In genomic region chr20:44936510-44936909, GRCh38 we compare ENCODE assay signal across 26 cellular contexts. TPM values are rescaled to one million over a fixed set of nuclear protein-coding genes. Genes with fewer than 3 reads are reported as not detected.
DNase-seq lines count a peak whose midpoint lies in the region; ATAC-seq, FAIRE-seq and TF ChIP-seq lines count a peak whose summit lies in the region.
"Had no signal": no experiment of that assay in that cellular context is flagged by ENCODE, and none has a peak within 500 bp of the region (broad histone marks: within the 10 kb centered on the region; RNA-seq: fewer than 3 reads in every experiment).

No MANE protein-coding gene starts in this region.

- no peaks in the 10 kb centered on the region for H3K9me3 Mint-ChIP-seq in activated naive CD4-positive, alpha-beta T cell treated with anti-CD3 and anti-CD28 coated beads, Interleukin-2, amount 50 U/mL, for 72 hours
- H3K9me3 Mint-ChIP-seq in activated naive CD4-positive, alpha-beta T cell treated with anti-CD3 and anti-CD28 coated beads, Interleukin-2, amount 10 ng/mL, durations not matched to agents 7 days and 5 days: no peaks in the 10 kb centered on the region
- H3K9me3 Mint-ChIP-seq in endodermal cell (no peaks in the 10 kb centered on the region), progenitor cell of endocrine pancreas (ENCODE audit: low read depth) (no peaks in the 10 kb centered on the region)
- H3K9me3 Mint-ChIP-seq: CD14-positive monocyte; CD4-positive, alpha-beta T cell; CD8-positive, alpha-beta memory T cell had no signal

- H3K27me3 ChIP-seq in endodermal cell (ENCODE audit: control insufficient read depth, insufficient read depth, low read length, poor library complexity, severe bottlenecking) (no peaks in the 10 kb centered on the region), breast epithelium (no peaks in the 10 kb centered on the region)
- H3K27me3 ChIP-seq: BE2C; BLaER1 treated with 17β-estradiol and CSF1 and Interleukin-3, amounts not matched to agents 10 nM and 100 nM had no signal

- no peak overlapping the region for H3K9ac ChIP-seq in endodermal cell (ENCODE audit: extremely low read depth, low read length, poor library complexity, severe bottlenecking)
- H3K9ac ChIP-seq: BLaER1 treated with 17β-estradiol and CSF1 and Interleukin-3, amounts not matched to agents 10 nM and 100 nM had no signal

- H3K4me1 ChIP-seq in endodermal cell (ENCODE audit: control insufficient read depth, insufficient read depth, low read length) (peaks cover 4% of the 10 kb centered on the region), breast epithelium (no peaks in the 10 kb centered on the region)
- H3K4me1 ChIP-seq: A549; BE2C; BLaER1 treated with 17β-estradiol and CSF1 and Interleukin-3, amounts not matched to agents 10 nM and 100 nM had no signal

- H3K9me3 ChIP-seq in endodermal cell (ENCODE audit: control insufficient read depth, low read length): no peaks in the 10 kb centered on the region
- H3K9me3 ChIP-seq in breast epithelium: no peaks in the 10 kb centered on the region
- H3K9me3 ChIP-seq: A549; BE2C; BLaER1 treated with 17β-estradiol and CSF1 and Interleukin-3, amounts not matched to agents 10 nM and 100 nM had no signal

- H3K27ac ChIP-seq in endodermal cell (ENCODE audit: low read depth, low read length) (no peak overlapping the region), breast epithelium (no peak overlapping the region)
- H3K27ac ChIP-seq: A549; BLaER1 treated with 17β-estradiol and CSF1 and Interleukin-3, amounts not matched to agents 10 nM and 100 nM had no signal

- no peak overlapping the region for H3K4me3 Mint-ChIP-seq in activated naive CD4-positive, alpha-beta T cell treated with anti-CD3 and anti-CD28 coated beads, Interleukin-2, amount 10 ng/mL, durations not matched to agents 7 days and 5 days
- no peak overlapping the region for H3K4me3 Mint-ChIP-seq in endodermal cell
- no peak overlapping the region for H3K4me3 Mint-ChIP-seq in progenitor cell of endocrine pancreas (ENCODE audit: low read depth)
- H3K4me3 Mint-ChIP-seq: CD14-positive monocyte; CD4-positive, alpha-beta T cell; CD8-positive, alpha-beta memory T cell had no signal

- intact Hi-C loops in breast epithelium (cut with DNase I; ENCODE audit: low total_unique reads): no loop called here

- H3K4me3 ChIP-seq in endodermal cell (ENCODE audit: low read length) (no peak overlapping the region), breast epithelium (no peak overlapping the region)
- H3K4me3 ChIP-seq: A549; BLaER1 treated with 17β-estradiol and CSF1 and Interleukin-3, amounts not matched to agents 10 nM and 100 nM; GM12878 had no signal

- no peaks in the 10 kb centered on the region for H3K4me1 Mint-ChIP-seq in activated naive CD4-positive, alpha-beta T cell treated with anti-CD3 and anti-CD28 coated beads, Interleukin-2, amount 10 ng/mL, durations not matched to agents 7 days and 5 days
- peaks cover 12% of the 10 kb centered on the region for H3K4me1 Mint-ChIP-seq in endodermal cell
- H3K4me1 Mint-ChIP-seq in progenitor cell of endocrine pancreas (ENCODE audit: low read depth): peaks cover 5% of the 10 kb centered on the region
- H3K4me1 Mint-ChIP-seq: CD14-positive monocyte; CD8-positive, alpha-beta memory T cell had no signal

- H3K36me3 ChIP-seq in endodermal cell (ENCODE audit: control insufficient read depth, insufficient read depth, low read length): peaks cover 88% of the 10 kb centered on the region
- H3K36me3 ChIP-seq in breast epithelium: no peaks in the 10 kb centered on the region

- TF ChIP-seq CTCF in endodermal cell (conservative IDR thresholded peaks at IDR 0.05): no peak
- no peak for TF ChIP-seq CTCF in progenitor cell of endocrine pancreas (IDR thresholded peaks at IDR 0.05; ENCODE audit: unreplicated experiment)
- TF ChIP-seq CTCF in breast epithelium (IDR thresholded peaks at IDR 0.05): no peak

- peak overlapping the region; percentile 38 to 77 for H3K27ac Mint-ChIP-seq in activated naive CD4-positive, alpha-beta T cell treated with anti-CD3 and anti-CD28 coated beads, Interleukin-2, amount 50 U/mL, for 72 hours
- no peak overlapping the region for H3K27ac Mint-ChIP-seq in activated naive CD4-positive, alpha-beta T cell treated with anti-CD3 and anti-CD28 coated beads, Interleukin-2, amount 10 ng/mL, durations not matched to agents 7 days and 5 days
- peak overlapping the region; percentile 67 for H3K27ac Mint-ChIP-seq in endodermal cell
- H3K27ac Mint-ChIP-seq in progenitor cell of endocrine pancreas: peak overlapping the region; percentile 62
- H3K27ac Mint-ChIP-seq: CD4-positive, alpha-beta T cell had no signal

- no peak for ATAC-seq in activated naive CD4-positive, alpha-beta T cell treated with anti-CD3 and anti-CD28 coated beads, Interleukin-2, amount 50 U/mL, for 72 hours
- ATAC-seq: A549, GM12878 had no signal

- FAIRE-seq in GM12891 (lab: Jason Lieb, UNC): no peak
- FAIRE-seq: A549, D721Med, GM12878, GM18507 had no signal

- no peak for TF ChIP-seq POLR2A in GM12891 (IDR thresholded peaks at IDR 0.05; ENCODE audit: low read depth, low read length)
- TF ChIP-seq POLR2A in breast epithelium (IDR thresholded peaks at IDR 0.05): no peak

- DNase-seq in activated naive CD4-positive, alpha-beta T cell treated with anti-CD3 and anti-CD28 coated beads, Interleukin-2, amount 50 U/mL, for 72 hours (ENCODE audit: low spot score in 2 of 2): no peak
- DNase-seq in activated naive CD4-positive, alpha-beta T cell treated with anti-CD3 and anti-CD28 coated beads, Interleukin-2, amount 10 ng/mL, durations not matched to agents 7 days and 5 days: no peak
- DNase-seq in endodermal cell: no peak
- DNase-seq in progenitor cell of endocrine pancreas (ENCODE audit: low spot score, unreplicated experiment): no peak
- DNase-seq in H4 (ENCODE audit: low spot score): no peak
- no peak for DNase-seq in GM12891 (ENCODE audit: insufficient read length, low spot score)
- DNase-seq in breast epithelium (ENCODE audit: low spot score in 2 of 2): no peak
- DNase-seq: 8988T; ACHN; AML-193; BE2C; CD4-positive, alpha-beta T cell; CD8-positive, alpha-beta memory T cell; DMS 273 treated with DMSO at 0.1 percent for 48 hours; DMS79; EL; GDM1; GOT3; H7; HCEC 1CT had no signal

- H3K27me3 Mint-ChIP-seq in activated naive CD4-positive, alpha-beta T cell treated with anti-CD3 and anti-CD28 coated beads, Interleukin-2, amount 10 ng/mL, durations not matched to agents 7 days and 5 days: no peaks in the 10 kb centered on the region
- H3K27me3 Mint-ChIP-seq in endodermal cell (ENCODE audit: insufficient read depth): no peaks in the 10 kb centered on the region
- no peaks in the 10 kb centered on the region for H3K27me3 Mint-ChIP-seq in progenitor cell of endocrine pancreas
- H3K27me3 Mint-ChIP-seq: CD4-positive, alpha-beta T cell; CD8-positive, alpha-beta memory T cell had no signal

- 92% methylated on average over 2 to 10 of the region's 10 CpGs for WGBS in endodermal cell (ENCODE audit: insufficient coverage in 1 of 2, insufficient read length in 1 of 2), 2 experiments

- CTCF ChIA-PET in activated naive CD4-positive, alpha-beta T cell treated with anti-CD3 and anti-CD28 coated beads, Interleukin-2, amount 10 ng/mL, durations not matched to agents 7 days and 5 days (lab: Charles Lee): no interaction called here

- H3K36me3 Mint-ChIP-seq in activated naive CD4-positive, alpha-beta T cell treated with anti-CD3 and anti-CD28 coated beads, Interleukin-2, amount 50 U/mL, for 72 hours: peaks cover 0 to 6% of the 10 kb centered on the region in 2 donors
- peaks cover 39% of the 10 kb centered on the region for H3K36me3 Mint-ChIP-seq in activated naive CD4-positive, alpha-beta T cell treated with anti-CD3 and anti-CD28 coated beads, Interleukin-2, amount 10 ng/mL, durations not matched to agents 7 days and 5 days
- H3K36me3 Mint-ChIP-seq in endodermal cell (ENCODE audit: low read depth): peaks cover 70% of the 10 kb centered on the region
- peaks cover 11% of the 10 kb centered on the region for H3K36me3 Mint-ChIP-seq in progenitor cell of endocrine pancreas (ENCODE audit: insufficient read depth)

TF ChIP-seq in GM12891, 5 proteins besides CTCF, POLR2A, EP300 and RAD21 (continues in another document):
- TF ChIP-seq SPI1 (IDR thresholded peaks at IDR 0.05; ENCODE audit: low read depth, low read length) (no peak), PAX5 (IDR thresholded peaks at IDR 0.05; ENCODE audit: insufficient read depth, low read length, severe bottlenecking) (no peak), POU2F2 (IDR thresholded peaks at IDR 0.05; ENCODE audit: low read depth, low read length) (no peak)

RNA-seq across cellular contexts. Expression of gene TOMM34, which starts 23.7 kb away (rescaled TPM):
- total RNA-seq in activated naive CD4-positive, alpha-beta T cell treated with anti-CD3 and anti-CD28 coated beads, Interleukin-2, amount 50 U/mL, for 72 hours: 10 to 100 TPM; 39.4 to 50.8 TPM
- total RNA-seq in endodermal cell: 10 to 100 TPM; 43.6 to 43.9 TPM
- 46.7 TPM for polyA plus RNA-seq in endodermal cell (2013, experiment 1 of 2)
- polyA plus RNA-seq in endodermal cell (2013, experiment 2 of 2): 44.1 TPM
- total RNA-seq in progenitor cell of endocrine pancreas: 40.1 and 40.9 TPM in 2 replicates
- 39.7 and 41.5 TPM in 2 replicates for total RNA-seq in H4 (2014; rRNA removed; shearing (Covaris generic))
- 26.6 TPM for polyA plus RNA-seq in GM12891 (2012; ENCODE audit: low read depth, missing spikeins)
- total RNA-seq in breast epithelium: 10 to 100 TPM; 14.6 to 21.0 (median 20.3) TPM

RNA-seq across cellular contexts. Expression of gene PABPC1L, which starts 26.6 kb away (rescaled TPM):
- total RNA-seq in activated naive CD4-positive, alpha-beta T cell treated with anti-CD3 and anti-CD28 coated beads, Interleukin-2, amount 50 U/mL, for 72 hours: 10 to 100 TPM; 63.6 to 96.7 TPM
- total RNA-seq in endodermal cell (100 to 1,000 TPM; 129 to 142 TPM), progenitor cell of endocrine pancreas (211 and 219 TPM in 2 replicates), breast epithelium (10 to 100 TPM in 2 of 3 donors, 1 to 10 TPM in 1; 6.9 to 55.3 (median 28.8) TPM)
- polyA plus RNA-seq in endodermal cell (2013, experiment 1 of 2): 57.0 TPM
- polyA plus RNA-seq in endodermal cell (2013, experiment 2 of 2): 41.6 TPM
- 1.4 and 3.5 TPM in 2 replicates for total RNA-seq in H4 (2014; rRNA removed; shearing (Covaris generic))
- polyA plus RNA-seq in GM12891 (2012; ENCODE audit: low read depth, missing spikeins): 38.3 TPM

RNA-seq across cellular contexts. Expression of gene STK4, which starts 29.8 kb away (rescaled TPM):
- total RNA-seq in activated naive CD4-positive, alpha-beta T cell treated with anti-CD3 and anti-CD28 coated beads, Interleukin-2, amount 50 U/mL, for 72 hours: 100 to 1,000 TPM; 149 to 205 TPM
- total RNA-seq in endodermal cell (10 to 100 TPM; 29.2 to 33.1 TPM), progenitor cell of endocrine pancreas (36.3 and 37.4 TPM in 2 replicates), breast epithelium (10 to 100 TPM; 33.1 to 35.3 (median 34.7) TPM)
- 22.3 TPM for polyA plus RNA-seq in endodermal cell (2013, experiment 1 of 2)
- 21.1 TPM for polyA plus RNA-seq in endodermal cell (2013, experiment 2 of 2)
- 12.8 and 14.3 TPM in 2 replicates for total RNA-seq in H4 (2014; rRNA removed; shearing (Covaris generic))
- 27.8 TPM for polyA plus RNA-seq in GM12891 (2012; ENCODE audit: low read depth, missing spikeins)

RNA-seq across cellular contexts. Expression of gene YWHAB, which starts 51.0 kb away (rescaled TPM):
- 100 to 1,000 TPM; 185 to 222 TPM for total RNA-seq in activated naive CD4-positive, alpha-beta T cell treated with anti-CD3 and anti-CD28 coated beads, Interleukin-2, amount 50 U/mL, for 72 hours
- total RNA-seq in endodermal cell (100 to 1,000 TPM; 183 to 193 TPM), progenitor cell of endocrine pancreas (125 and 126 TPM in 2 replicates), breast epithelium (100 to 1,000 TPM; 125 to 155 (median 139) TPM)
- 155 TPM for polyA plus RNA-seq in endodermal cell (2013, experiment 1 of 2)
- polyA plus RNA-seq in endodermal cell (2013, experiment 2 of 2): 158 TPM
- 51.6 and 73.7 TPM in 2 replicates for total RNA-seq in H4 (2014; rRNA removed; shearing (Covaris generic))
- 123 TPM for polyA plus RNA-seq in GM12891 (2012; ENCODE audit: low read depth, missing spikeins)
